Comparison of ENCODE assay signal across 8 cellular contexts in the genomic region with DNA sequence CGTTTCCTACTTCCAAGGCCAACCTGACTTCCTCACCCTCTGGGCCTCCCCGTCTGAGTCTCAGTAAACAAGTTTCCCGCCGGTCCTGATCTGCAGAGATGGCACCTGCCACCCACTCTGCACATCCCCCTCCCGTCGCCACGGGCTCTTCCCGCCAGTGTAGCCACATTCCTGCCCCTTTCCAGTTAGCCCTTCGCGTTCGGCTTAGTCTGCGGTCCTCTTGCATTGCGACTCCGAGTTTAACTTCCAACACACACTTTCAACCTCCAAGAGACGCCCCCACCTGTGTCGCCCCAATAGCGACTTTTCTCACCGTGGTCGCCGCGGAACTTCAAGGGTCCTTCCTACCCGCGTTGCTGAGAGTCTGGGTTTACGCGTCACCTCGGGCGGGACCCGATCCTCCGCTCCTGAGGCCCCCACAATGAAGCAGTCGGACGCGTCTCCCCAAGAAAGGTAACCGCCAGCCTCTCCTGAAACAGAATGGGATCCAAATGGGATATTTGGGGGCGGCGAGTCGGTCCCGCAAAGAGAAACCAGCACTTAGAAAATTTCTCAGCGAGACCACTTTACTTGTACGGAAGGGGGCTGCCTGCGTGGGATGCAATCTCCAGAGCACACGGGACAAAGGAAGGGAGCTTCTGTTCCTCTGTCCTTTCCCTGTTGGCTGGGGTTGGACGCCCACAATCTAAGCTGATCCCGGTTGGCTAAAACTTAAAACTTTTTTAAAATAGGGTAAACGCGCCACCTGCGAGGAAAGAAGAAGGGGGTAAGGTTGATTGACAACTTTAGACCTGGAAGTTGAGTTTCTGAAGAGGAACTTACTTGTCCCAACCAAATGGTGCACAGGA. TPM values are rescaled to one million over a fixed set of nuclear protein-coding genes. Genes with fewer than 3 reads are reported as not detected.
DNase-seq lines count a peak whose midpoint lies in the region; ATAC-seq, FAIRE-seq and TF ChIP-seq lines count a peak whose summit lies in the region.

No MANE protein-coding gene starts in this region.

- DNase-seq in DMS153 (lab: John Stamatoyannopoulos, UW) (peak; percentile 57), DMS153 treated with DMSO at 0.1 percent for 48 hours (lab: John Stamatoyannopoulos, UW; ENCODE audit: unreplicated experiment) (no peak), MM.1S (peak; percentile 68), SKM-1 (lab: John Stamatoyannopoulos, UW; ENCODE audit: unreplicated experiment) (peak; percentile 57), bronchial epithelial cell (ENCODE audit: low read depth) (peak; percentile 35), left lung (peak; percentile 66 to 74), H4 (ENCODE audit: low spot score) (no peak)

- H3K4me3 Mint-ChIP-seq in stimulated activated memory B cell treated with anti-CD40 and anti-IgM and Interleukin-4, amounts not matched to agents 10 μg/mL and 1 μg/mL and 100 μg/mL, for 72 hours, result peak overlapping the region; percentile 91

- no peaks in the 10 kb centered on the region for H3K27me3 Mint-ChIP-seq in stimulated activated memory B cell treated with anti-CD40 and anti-IgM and Interleukin-4, amounts not matched to agents 10 μg/mL and 1 μg/mL and 100 μg/mL, for 72 hours

- no peaks in the 10 kb centered on the region for H3K36me3 ChIP-seq in MM.1S (replicated peaks; ENCODE audit: insufficient read depth, low read length)
- H3K36me3 ChIP-seq in bronchial epithelial cell (ENCODE audit: control insufficient read depth, insufficient read depth, low read length), result peaks cover 2% of the 10 kb centered on the region
- H3K36me3 ChIP-seq in left lung, result no peaks in the 10 kb centered on the region

- H3K27ac ChIP-seq in MM.1S (ENCODE audit: low read length) (peak overlapping the region; percentile 87), left lung (peak overlapping the region; percentile 91 to 93)

- no peaks in the 10 kb centered on the region for H3K27me3 ChIP-seq in MM.1S (replicated peaks; ENCODE audit: insufficient read depth, low read length)
- no peaks in the 10 kb centered on the region for H3K27me3 ChIP-seq in bronchial epithelial cell (ENCODE audit: control insufficient read depth, insufficient read depth, low read length)
- H3K27me3 ChIP-seq in left lung, result no peaks in the 10 kb centered on the region

- H3K9ac ChIP-seq in MM.1S (ENCODE audit: low read length), result peak overlapping the region; percentile 70

- H3K9me3 Mint-ChIP-seq in stimulated activated memory B cell treated with anti-CD40 and anti-IgM and Interleukin-4, amounts not matched to agents 10 μg/mL and 1 μg/mL and 100 μg/mL, for 72 hours, result no peaks in the 10 kb centered on the region

- peak overlapping the region; percentile 77 for H3K4me3 ChIP-seq in MM.1S (ENCODE audit: low read length)
- peak overlapping the region; percentile 46 for H3K4me3 ChIP-seq in bronchial epithelial cell (ENCODE audit: low read depth, low read length)
- H3K4me3 ChIP-seq in left lung, result peak overlapping the region; percentile 38 to 95

- H3K36me3 Mint-ChIP-seq in stimulated activated memory B cell treated with anti-CD40 and anti-IgM and Interleukin-4, amounts not matched to agents 10 μg/mL and 1 μg/mL and 100 μg/mL, for 72 hours, result peaks cover 7% of the 10 kb centered on the region

- no peak for FAIRE-seq in bronchial epithelial cell (lab: Jason Lieb, UNC)

- peak overlapping the region; percentile 85 for H3K27ac Mint-ChIP-seq in stimulated activated memory B cell treated with anti-CD40 and anti-IgM and Interleukin-4, amounts not matched to agents 10 μg/mL and 1 μg/mL and 100 μg/mL, for 72 hours

- TF ChIP-seq CTCF in MM.1S (IDR thresholded peaks at IDR 0.05; ENCODE audit: low read length), result no peak
- TF ChIP-seq CTCF in bronchial epithelial cell (IDR thresholded peaks at IDR 0.05; ENCODE audit: insufficient read depth, low read length, severe bottlenecking), result no peak
- TF ChIP-seq CTCF in left lung (IDR thresholded peaks at IDR 0.05), result no peak

- H3K4me2 ChIP-seq in MM.1S (ENCODE audit: low read depth, low read length), result peak overlapping the region; percentile 96

- no peaks in the 10 kb centered on the region for H3K9me3 ChIP-seq in MM.1S (replicated peaks; ENCODE audit: insufficient read depth, low read length)
- no peaks in the 10 kb centered on the region for H3K9me3 ChIP-seq in left lung

- no peaks in the 10 kb centered on the region for H3K9me2 ChIP-seq in MM.1S (replicated peaks; ENCODE audit: insufficient read depth, low read length)

- H2AFZ ChIP-seq in MM.1S (ENCODE audit: low read length), result peak overlapping the region; percentile 88

- peaks cover 39% of the 10 kb centered on the region for H3K79me2 ChIP-seq in MM.1S (ENCODE audit: low read length)

- peaks cover 40% of the 10 kb centered on the region for H3K4me1 Mint-ChIP-seq in stimulated activated memory B cell treated with anti-CD40 and anti-IgM and Interleukin-4, amounts not matched to agents 10 μg/mL and 1 μg/mL and 100 μg/mL, for 72 hours

- intact Hi-C loops in left lung (cut with DNase I), result no loop called here

- ATAC-seq in left lung, result peak; percentile 24
- ATAC-seq in stimulated activated memory B cell treated with anti-CD40 and anti-IgM and Interleukin-4, amounts not matched to agents 10 μg/mL and 1 μg/mL and 100 μg/mL, for 72 hours, result peak; percentile 1

- H3F3A ChIP-seq in MM.1S (ENCODE audit: insufficient read depth, low read length), result peaks cover 14% of the 10 kb centered on the region

- H3K4me1 ChIP-seq in MM.1S (ENCODE audit: low read length), result peaks cover 8% of the 10 kb centered on the region; the same call in 1 of the 2 replicates
- peaks cover 20 to 44% of the 10 kb centered on the region in 2 donors for H3K4me1 ChIP-seq in left lung

- H4K20me1 ChIP-seq in MM.1S (ENCODE audit: insufficient read depth, low read length), result peaks cover 15% of the 10 kb centered on the region

RNA-seq across cellular contexts. Expression of a gene that starts 1.0 kb away (rescaled TPM):
- total RNA-seq in bronchial epithelial cell, result 349 and 369 TPM in 2 replicates
- total RNA-seq in left lung, result 100 to 1,000 TPM; 339 to 457 TPM
- total RNA-seq in H4 (2014; rRNA removed; shearing (Covaris generic)), result 587 and 617 TPM in 2 replicates

RNA-seq across cellular contexts. Expression of a gene that starts 18.3 kb away (rescaled TPM):
- under 0.01 and 0.51 TPM in 2 replicates for total RNA-seq in bronchial epithelial cell
- total RNA-seq in left lung, result under 1 TPM; 0.38 to 0.50 TPM
- 4.5 and 4.6 TPM in 2 replicates for total RNA-seq in H4 (2014; rRNA removed; shearing (Covaris generic))

RNA-seq across cellular contexts. Expression of a gene that starts 27.5 kb away (rescaled TPM):
- total RNA-seq in bronchial epithelial cell (not detected in 2 replicates), left lung (1 to 10 TPM; 1.4 TPM)
- total RNA-seq in H4 (2014; rRNA removed; shearing (Covaris generic)), result not detected in 2 replicates

RNA-seq across cellular contexts. Expression of a gene that starts 39.8 kb away (rescaled TPM):
- total RNA-seq in bronchial epithelial cell (143 and 169 TPM in 2 replicates), left lung (10 to 100 TPM; 50.9 to 55.5 TPM)
- total RNA-seq in H4 (2014; rRNA removed; shearing (Covaris generic)), result 33.2 and 35.7 TPM in 2 replicates

Comparison
In these comparisons a context has a peak if more than half of its experiments do, and no peak if none do; other contexts are left out.
1. DNase-seq: peak in DMS153 (single experiment), MM.1S (single experiment), SKM-1 (single experiment), bronchial epithelial cell (single experiment) and left lung (2 of 2); none in DMS153 treated with DMSO at 0.1 percent for 48 hours (single experiment) and H4 (single experiment).
2. Peak in every context shown above with its lines, with median percentiles within 50 percentile points of each other: H3K4me3 ChIP-seq.